Comparison of ENCODE assay signal across 7 cellular contexts in the genomic region with DNA sequence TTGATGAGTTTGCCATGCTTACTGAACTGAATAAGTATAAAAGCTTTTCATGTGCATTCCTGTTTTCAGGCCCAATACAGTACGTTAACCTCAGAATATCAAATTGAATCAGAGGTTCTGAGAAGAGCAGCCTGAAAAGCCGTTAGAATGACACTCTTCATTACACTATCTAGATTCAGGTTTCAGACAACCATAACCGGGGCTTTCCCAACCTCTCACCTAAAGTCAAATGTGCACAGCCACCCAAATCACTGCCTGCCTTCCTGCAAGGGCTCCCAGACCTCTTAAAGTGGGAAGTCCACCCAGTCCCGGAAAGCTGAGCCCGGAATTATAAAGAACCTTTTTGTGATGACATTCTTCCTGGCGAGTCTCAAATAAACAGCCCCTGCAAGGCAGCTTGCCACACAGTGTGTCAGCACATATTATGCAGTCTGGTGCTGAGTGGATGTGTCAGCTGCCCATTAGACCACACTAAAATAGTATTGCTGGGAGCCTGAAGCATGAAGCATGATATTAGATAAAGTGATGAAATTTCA.
DNase-seq lines count a peak whose midpoint lies in the region; ATAC-seq and TF ChIP-seq lines count a peak whose summit lies in the region.

No MANE protein-coding gene starts in this region.

- H3K36me3 ChIP-seq in OCI-LY3 (replicated peaks; ENCODE audit: low read depth, low read length) (no peaks in the 10 kb centered on the region), parathyroid adenoma (ENCODE audit: control insufficient read depth, insufficient read depth, low read length) (no peaks in the 10 kb centered on the region)

- H4K20me1 ChIP-seq in OCI-LY3 (ENCODE audit: insufficient read depth, low read length) = peaks cover 32% of the 10 kb centered on the region

- no peaks in the 10 kb centered on the region for H3K79me2 ChIP-seq in OCI-LY3 (ENCODE audit: low read length)
- no peaks in the 10 kb centered on the region for H3K79me2 ChIP-seq in parathyroid adenoma

- H3K4me1 Mint-ChIP-seq in glutamatergic neuron (ENCODE audit: low read depth, unreplicated experiment) = peaks cover 28% of the 10 kb centered on the region

- H3K4me3 ChIP-seq in OCI-LY3 (ENCODE audit: low read length) (peak overlapping the region; percentile 39; the same call in 1 of the 2 replicates), parathyroid adenoma (ENCODE audit: low read depth, low read length) (no peak overlapping the region)

- H3K4me3 Mint-ChIP-seq in glutamatergic neuron (ENCODE audit: unreplicated experiment) = no peak overlapping the region

- H3K27me3 ChIP-seq in OCI-LY3 (ENCODE audit: low read depth, low read length) (peaks cover 84% of the 10 kb centered on the region), parathyroid adenoma (ENCODE audit: control insufficient read depth, insufficient read depth, low read length) (no peaks in the 10 kb centered on the region)

- H3K9ac ChIP-seq in OCI-LY3 (ENCODE audit: low read length) = no peak overlapping the region
- H3K9ac ChIP-seq in parathyroid adenoma = no peak overlapping the region

- peaks cover 3% of the 10 kb centered on the region for H3K36me3 Mint-ChIP-seq in glutamatergic neuron (ENCODE audit: unreplicated experiment)

- DNase-seq in glutamatergic neuron (no peak), SHP77 treated with DMSO at 0.1 percent for 48 hours (lab: John Stamatoyannopoulos, UW) (no peak)
- DNase-seq in stimulated activated naive CD4-positive, alpha-beta T cell treated with Interleukin-2 at 50 U/mL for 16 hours (lab: John Stamatoyannopoulos, UW) = no peak

- H3K4me1 ChIP-seq in OCI-LY3 (ENCODE audit: low read length) (peaks cover 38% of the 10 kb centered on the region), parathyroid adenoma (no peaks in the 10 kb centered on the region)

- no peaks in the 10 kb centered on the region for H3K9me3 ChIP-seq in OCI-LY3 (ENCODE audit: insufficient read depth, low read length)
- H3K9me3 ChIP-seq in parathyroid adenoma (ENCODE audit: control insufficient read depth, low read length) = no peaks in the 10 kb centered on the region

- TF ChIP-seq CTCF in OCI-LY3 (IDR thresholded peaks at IDR 0.05; ENCODE audit: low read depth, low read length) (no peak), parathyroid adenoma (IDR thresholded peaks at IDR 0.05) (no peak), glutamatergic neuron (IDR thresholded peaks at IDR 0.05; ENCODE audit: partially characterized antibody, unreplicated experiment) (no peak)

- H3K27ac ChIP-seq in OCI-LY3 (ENCODE audit: low read length) (no peak overlapping the region), parathyroid adenoma (no peak overlapping the region)

- H3K4me2 ChIP-seq in OCI-LY3 (ENCODE audit: low read length) (peak overlapping the region; percentile 69), parathyroid adenoma (ENCODE audit: low read length) (peak overlapping the region; percentile 28)

- no peaks in the 10 kb centered on the region for H3K9me3 Mint-ChIP-seq in glutamatergic neuron (ENCODE audit: unreplicated experiment)

- no peak overlapping the region for H3K27ac Mint-ChIP-seq in glutamatergic neuron (ENCODE audit: unreplicated experiment)

- no peaks in the 10 kb centered on the region for H3K27me3 Mint-ChIP-seq in glutamatergic neuron (ENCODE audit: unreplicated experiment)

- ATAC-seq in GM19324 (IDR thresholded peaks at IDR 0.05; ENCODE audit: low FRiP score, unreplicated experiment) = peak; percentile 81
- ATAC-seq in HG02623 (IDR thresholded peaks at IDR 0.05; ENCODE audit: unreplicated experiment) = peak; percentile 83

- H2AFZ ChIP-seq in OCI-LY3 (ENCODE audit: low read depth, low read length) (no peak overlapping the region), parathyroid adenoma (no peak overlapping the region)
